In genomic region chr22:36134167-36134566, GRCh38 we compare ENCODE assay signal across 18 cellular contexts. TPM values are rescaled to one million over a fixed set of nuclear protein-coding genes. Genes with fewer than 3 reads are reported as not detected.
"Had no signal": no experiment of that assay in that cellular context is flagged by ENCODE, and none has a peak within 500 bp of the region (broad histone marks: within the 10 kb centered on the region; RNA-seq: fewer than 3 reads in every experiment).

No MANE protein-coding gene starts in this region.

- H3K9me3 Mint-ChIP-seq: activated CD4-positive, alpha-beta T cell treated with anti-CD3 and anti-CD28 coated beads, Interleukin-2, amount 10 ng/mL, durations not matched to agents 7 days and 5 days; activated naive CD8-positive, alpha-beta T cell treated with anti-CD3 and anti-CD28 coated beads, Interleukin-2, amount 10 ng/mL, durations not matched to agents 7 days and 5 days; immature natural killer cell; naive B cell; stimulated activated memory B cell treated with anti-CD40 and anti-IgM and Interleukin-4, amounts not matched to agents 10 μg/mL and 1 μg/mL and 100 μg/mL, for 72 hours had no signal

- FAIRE-seq: bronchial epithelial cell, endometrium, small intestine had no signal

- H3K9me3 ChIP-seq: ascending aorta, neutrophil, SJSA1, transverse colon had no signal

- H3K36me3 ChIP-seq: ascending aorta, neutrophil, SJSA1, transverse colon had no signal

- H3K4me3 Mint-ChIP-seq: activated CD4-positive, alpha-beta T cell treated with anti-CD3 and anti-CD28 coated beads, Interleukin-2, amount 10 ng/mL, durations not matched to agents 7 days and 5 days; activated naive CD8-positive, alpha-beta T cell treated with anti-CD3 and anti-CD28 coated beads, Interleukin-2, amount 10 ng/mL, durations not matched to agents 7 days and 5 days; immature natural killer cell; naive B cell; stimulated activated memory B cell treated with anti-CD40 and anti-IgM and Interleukin-4, amounts not matched to agents 10 μg/mL and 1 μg/mL and 100 μg/mL, for 72 hours had no signal

- H3K27me3 Mint-ChIP-seq: activated CD4-positive, alpha-beta T cell treated with anti-CD3 and anti-CD28 coated beads, Interleukin-2, amount 10 ng/mL, durations not matched to agents 7 days and 5 days; activated naive CD8-positive, alpha-beta T cell treated with anti-CD3 and anti-CD28 coated beads, Interleukin-2, amount 10 ng/mL, durations not matched to agents 7 days and 5 days had no signal

- H3K27ac Mint-ChIP-seq: activated CD4-positive, alpha-beta T cell treated with anti-CD3 and anti-CD28 coated beads, Interleukin-2, amount 10 ng/mL, durations not matched to agents 7 days and 5 days; immature natural killer cell; stimulated activated memory B cell treated with anti-CD40 and anti-IgM and Interleukin-4, amounts not matched to agents 10 μg/mL and 1 μg/mL and 100 μg/mL, for 72 hours had no signal

- H3K27me3 ChIP-seq: ascending aorta had no signal

- H3K4me1 ChIP-seq: ascending aorta, transverse colon had no signal

- ATAC-seq: esophagus mucosa; left cardiac atrium; right cardiac atrium; stimulated activated memory B cell treated with anti-CD40 and anti-IgM and Interleukin-4, amounts not matched to agents 10 μg/mL and 1 μg/mL and 100 μg/mL, for 72 hours had no signal

- H3K4me1 Mint-ChIP-seq: immature natural killer cell; naive B cell; stimulated activated memory B cell treated with anti-CD40 and anti-IgM and Interleukin-4, amounts not matched to agents 10 μg/mL and 1 μg/mL and 100 μg/mL, for 72 hours had no signal

- H3K27ac ChIP-seq: ascending aorta, neutrophil, SJSA1, transverse colon had no signal

- H3K36me3 Mint-ChIP-seq: naive B cell; stimulated activated memory B cell treated with anti-CD40 and anti-IgM and Interleukin-4, amounts not matched to agents 10 μg/mL and 1 μg/mL and 100 μg/mL, for 72 hours had no signal

- DNase-seq: activated CD4-positive, alpha-beta T cell treated with anti-CD3 and anti-CD28 coated beads, Interleukin-2, amount 10 ng/mL, durations not matched to agents 7 days and 5 days; activated naive CD8-positive, alpha-beta T cell treated with anti-CD3 and anti-CD28 coated beads, Interleukin-2, amount 10 ng/mL, durations not matched to agents 7 days and 5 days; immature natural killer cell; left cardiac atrium; midbrain; naive B cell; right cardiac atrium; small intestine; substantia nigra; transverse colon had no signal

- H3K4me3 ChIP-seq: ascending aorta, lung, SJSA1, transverse colon had no signal

RNA-seq across cellular contexts. Expression of gene APOL3, which starts 26.4 kb away (rescaled TPM):
- total RNA-seq: bronchial epithelial cell had no signal
